In genomic region chr1:162028726-162029125, GRCh38 we compare ENCODE assay signal across 1 cellular context.
TF ChIP-seq lines count a peak whose summit lies in the region.

No MANE protein-coding gene starts in this region.

TF ChIP-seq in GM23338, 12 proteins besides CTCF, POLR2A, EP300 and RAD21 (continued from another document):
- no peak for TF ChIP-seq ZNF462 (CRISPR knock-in tag; IDR thresholded peaks at IDR 0.05)
- no peak for TF ChIP-seq NANOG (IDR thresholded peaks at IDR 0.05; ENCODE audit: borderline replicate concordance)
